Comparison of ENCODE assay signal across 14 cellular contexts in genomic region chr18:35624140-35624539, GRCh38. TPM values are rescaled to one million over a fixed set of nuclear protein-coding genes. Genes with fewer than 3 reads are reported as not detected.
A peak's percentile ranks its signal among the peaks of the same experiment; 100 is the strongest.
DNase-seq lines count a peak whose midpoint lies in the region; ATAC-seq and TF ChIP-seq lines count a peak whose summit lies in the region.
"Had no signal": no experiment of that assay in that cellular context is flagged by ENCODE, and none has a peak within 500 bp of the region (broad histone marks: within the 10 kb centered on the region; RNA-seq: fewer than 3 reads in every experiment).

No MANE protein-coding gene starts in this region.

- CTCF ChIA-PET in Calu3 (lab: Charles Lee), result no interaction called here

- H3K4me1 Mint-ChIP-seq in activated T-helper 17 cell treated with anti-CD3 and anti-CD28 coated beads, Interleukin-2, amount 50 U/mL, for 72 hours, result peaks cover 24% of the 10 kb centered on the region
- H3K4me1 Mint-ChIP-seq in progenitor cell of endocrine pancreas (ENCODE audit: low read depth), result peaks cover 4% of the 10 kb centered on the region
- H3K4me1 Mint-ChIP-seq in Calu3 (ENCODE audit: low read depth, unreplicated experiment), result no peaks in the 10 kb centered on the region
- H3K4me1 Mint-ChIP-seq: GM23338 had no signal

- H3K36me3 Mint-ChIP-seq in activated T-helper 17 cell treated with anti-CD3 and anti-CD28 coated beads, Interleukin-2, amount 50 U/mL, for 72 hours (ENCODE audit: low read depth), result peaks cover 7% of the 10 kb centered on the region
- H3K36me3 Mint-ChIP-seq in progenitor cell of endocrine pancreas (ENCODE audit: insufficient read depth) (peaks cover 42% of the 10 kb centered on the region), Calu3 (ENCODE audit: insufficient read depth, unreplicated experiment) (peaks cover 15% of the 10 kb centered on the region)

- H3K27ac Mint-ChIP-seq in activated T-helper 17 cell treated with anti-CD3 and anti-CD28 coated beads, Interleukin-2, amount 50 U/mL, for 72 hours, result peak overlapping the region; percentile 5
- H3K27ac Mint-ChIP-seq in progenitor cell of endocrine pancreas (no peak overlapping the region), Calu3 (ENCODE audit: unreplicated experiment) (no peak overlapping the region)
- H3K27ac Mint-ChIP-seq: GM23338, mesothelial cell of epicardium had no signal

- no peak overlapping the region for H3K4me3 Mint-ChIP-seq in activated T-helper 17 cell treated with anti-CD3 and anti-CD28 coated beads, Interleukin-2, amount 50 U/mL, for 72 hours
- H3K4me3 Mint-ChIP-seq in progenitor cell of endocrine pancreas (ENCODE audit: low read depth) (no peak overlapping the region), Calu3 (ENCODE audit: low read depth, unreplicated experiment) (no peak overlapping the region)
- H3K4me3 Mint-ChIP-seq: GM23338, mesothelial cell of epicardium had no signal

- DNase-seq in GM10266 (ENCODE audit: extremely low spot score) (peak; percentile 15), progenitor cell of endocrine pancreas (ENCODE audit: low spot score, unreplicated experiment) (no peak), NCI-H2227 treated with DMSO at 0.1 percent for 48 hours (lab: John Stamatoyannopoulos, UW) (no peak), posterior cingulate gyrus (no peak), Calu3 (no peak)
- DNase-seq: activated CD4-positive, alpha-beta T cell treated with anti-CD3 and anti-CD28 coated beads, Interleukin-2, amount 50 U/mL, for 1 hour; CD8-positive, alpha-beta memory T cell; central memory CD4-positive, alpha-beta T cell had no signal

- H3K9me3 Mint-ChIP-seq in activated T-helper 17 cell treated with anti-CD3 and anti-CD28 coated beads, Interleukin-2, amount 50 U/mL, for 72 hours, result no peaks in the 10 kb centered on the region
- peaks cover 34% of the 10 kb centered on the region for H3K9me3 Mint-ChIP-seq in progenitor cell of endocrine pancreas (ENCODE audit: low read depth)
- H3K9me3 Mint-ChIP-seq in Calu3 (ENCODE audit: low read depth, unreplicated experiment), result peaks cover 29% of the 10 kb centered on the region

- peak; percentile 68 for ATAC-seq in GM19372 (IDR thresholded peaks at IDR 0.05; ENCODE audit: low read depth, unreplicated experiment)
- peak; percentile 92 for ATAC-seq in HG03025 (IDR thresholded peaks at IDR 0.05; ENCODE audit: low FRiP score, unreplicated experiment)
- ATAC-seq in activated T-helper 17 cell treated with anti-CD3 and anti-CD28 coated beads, Interleukin-2, amount 50 U/mL, for 72 hours (replicated peaks), result peak; percentile 85
- ATAC-seq: gastroesophageal sphincter, GM23338 had no signal

- intact Hi-C loops in posterior cingulate gyrus (cut with DNase I), result no loop called here
- intact Hi-C loops in Calu3 (cut with micrococcal nuclease; ENCODE audit: unreplicated experiment), result no loop called here

- no TSS peak for BruUV-seq in Calu3 (replicated peaks; lab: Mats Ljungman, UMichigan)

- TF ChIP-seq CTCF in GM10266 (IDR thresholded peaks at IDR 0.05; ENCODE audit: control insufficient read depth, insufficient read depth, low read depth, missing control alignments), result no peak
- TF ChIP-seq CTCF in progenitor cell of endocrine pancreas (IDR thresholded peaks at IDR 0.05; ENCODE audit: unreplicated experiment), result no peak
- no peak for TF ChIP-seq CTCF in Calu3 (IDR thresholded peaks at IDR 0.05; ENCODE audit: unreplicated experiment)

- no peaks in the 10 kb centered on the region for H3K27me3 Mint-ChIP-seq in activated T-helper 17 cell treated with anti-CD3 and anti-CD28 coated beads, Interleukin-2, amount 50 U/mL, for 72 hours
- H3K27me3 Mint-ChIP-seq in progenitor cell of endocrine pancreas, result no peaks in the 10 kb centered on the region
- H3K27me3 Mint-ChIP-seq in Calu3 (ENCODE audit: unreplicated experiment), result no peaks in the 10 kb centered on the region
- H3K27me3 Mint-ChIP-seq: CD8-positive, alpha-beta memory T cell had no signal

RNA-seq across cellular contexts. Expression of gene GALNT1, which starts 42.6 kb away (rescaled TPM):
- 10 to 100 TPM; 27.9 to 69.3 TPM for total RNA-seq in activated T-helper 17 cell treated with anti-CD3 and anti-CD28 coated beads, Interleukin-2, amount 50 U/mL, for 72 hours
- total RNA-seq in progenitor cell of endocrine pancreas, result 92.1 and 92.8 TPM in 2 replicates
- 105 and 137 TPM in 2 replicates for total RNA-seq in Calu3 (2022)
